In genomic region chr5:177515580-177515979, GRCh38 we compare ENCODE assay signal across 10 cellular contexts. TPM values are rescaled to one million over a fixed set of nuclear protein-coding genes. Genes with fewer than 3 reads are reported as not detected.
DNase-seq lines count a peak whose midpoint lies in the region; ATAC-seq and TF ChIP-seq lines count a peak whose summit lies in the region.
"Had no signal": no experiment of that assay in that cellular context is flagged by ENCODE, and none has a peak within 500 bp of the region (broad histone marks: within the 10 kb centered on the region; RNA-seq: fewer than 3 reads in every experiment).

No MANE protein-coding gene starts in this region.

- POLR2A ChIA-PET in activated naive CD8-positive, alpha-beta T cell treated with anti-CD3 and anti-CD28 coated beads, Interleukin-2, amount 10 ng/mL, durations not matched to agents 7 days and 5 days (lab: Charles Lee) = interaction anchor here (0.6 to 2.8 kb wide), 5 partner anchors 19 to 136 kb away, joined by 3 to 13 read pairs (median 4); partner anchors contain the start of genes PDLIM7 and TMED9

- TF ChIP-seq CTCF in lower lobe of right lung (IDR thresholded peaks at IDR 0.05) (no peak), vagina (IDR thresholded peaks at IDR 0.05) (no peak)

- peaks cover 59% of the 10 kb centered on the region for H3K4me1 Mint-ChIP-seq in stimulated activated naive CD8-positive, alpha-beta T cell treated with anti-CD3 and anti-CD28 coated beads, Interleukin-15, Interleukin-2, amounts not matched to agents 100 ng/mL and 50 ng/mL, for 24 hours (ENCODE audit: low read depth)
- peaks cover 33% of the 10 kb centered on the region for H3K4me1 Mint-ChIP-seq in activated naive CD8-positive, alpha-beta T cell treated with anti-CD3 and anti-CD28 coated beads, Interleukin-2, amount 10 ng/mL, durations not matched to agents 7 days and 5 days

- ATAC-seq in stimulated activated naive CD8-positive, alpha-beta T cell treated with anti-CD3 and anti-CD28 coated beads, Interleukin-15, Interleukin-2, amounts not matched to agents 100 U/mL and 50 U/mL, for 24 hours = no peak
- no peak for ATAC-seq in activated naive CD8-positive, alpha-beta T cell treated with anti-CD3 and anti-CD28 coated beads, Interleukin-2, amount 10 ng/mL, durations not matched to agents 7 days and 5 days (ENCODE audit: low read depth)
- ATAC-seq in lower lobe of right lung = no peak

- H3K4me3 ChIP-seq in lower lobe of right lung (peak overlapping the region; percentile 93), vagina (peak overlapping the region; percentile 81 to 95)

- TF ChIP-seq POLR2A in vagina (IDR thresholded peaks at IDR 0.05) = no peak

- no peaks in the 10 kb centered on the region for H3K9me3 Mint-ChIP-seq in stimulated activated naive CD8-positive, alpha-beta T cell treated with anti-CD3 and anti-CD28 coated beads, Interleukin-15, Interleukin-2, amounts not matched to agents 100 ng/mL and 50 ng/mL, for 24 hours
- H3K9me3 Mint-ChIP-seq in activated naive CD8-positive, alpha-beta T cell treated with anti-CD3 and anti-CD28 coated beads, Interleukin-2, amount 10 ng/mL, durations not matched to agents 7 days and 5 days = no peaks in the 10 kb centered on the region

- no peaks in the 10 kb centered on the region for H3K27me3 Mint-ChIP-seq in stimulated activated naive CD8-positive, alpha-beta T cell treated with anti-CD3 and anti-CD28 coated beads, Interleukin-15, Interleukin-2, amounts not matched to agents 100 ng/mL and 50 ng/mL, for 24 hours
- H3K27me3 Mint-ChIP-seq in activated naive CD8-positive, alpha-beta T cell treated with anti-CD3 and anti-CD28 coated beads, Interleukin-2, amount 10 ng/mL, durations not matched to agents 7 days and 5 days = no peaks in the 10 kb centered on the region

- intact Hi-C loops in lower lobe of right lung (cut with DNase I) (no loop called here), vagina (cut with DNase I) (no loop called here)

- no peak for DNase-seq in stimulated activated naive CD8-positive, alpha-beta T cell treated with anti-CD3 and anti-CD28 coated beads, Interleukin-15, Interleukin-2, amounts not matched to agents 100 U/mL and 50 U/mL, for 24 hours
- DNase-seq in activated naive CD8-positive, alpha-beta T cell treated with anti-CD3 and anti-CD28 coated beads, Interleukin-2, amount 10 ng/mL, durations not matched to agents 7 days and 5 days = no peak
- DNase-seq in lower lobe of right lung (no peak), vagina (ENCODE audit: extremely low spot score in 2 of 2) (no peak), DMS79 treated with DMSO at 0.1 percent for 48 hours (lab: John Stamatoyannopoulos, UW) (no peak), SKM-1 (lab: John Stamatoyannopoulos, UW; ENCODE audit: unreplicated experiment) (no peak), SHP77 treated with DMSO at 0.1 percent for 48 hours (lab: John Stamatoyannopoulos, UW) (no peak)
- DNase-seq: HCEC 1CT, NCI-H187 treated with DMSO at 0.1 percent for 48 hours had no signal

- H3K4me1 ChIP-seq in lower lobe of right lung (peaks cover 17% of the 10 kb centered on the region), vagina (peaks cover 13% of the 10 kb centered on the region)

- H3K27ac ChIP-seq in lower lobe of right lung (no peak overlapping the region), vagina (no peak overlapping the region)

- H3K9me3 ChIP-seq in lower lobe of right lung = no peaks in the 10 kb centered on the region
- H3K9me3 ChIP-seq in vagina = no peaks in the 10 kb centered on the region

- peak overlapping the region; percentile 96 for H3K27ac Mint-ChIP-seq in stimulated activated naive CD8-positive, alpha-beta T cell treated with anti-CD3 and anti-CD28 coated beads, Interleukin-15, Interleukin-2, amounts not matched to agents 100 ng/mL and 50 ng/mL, for 24 hours
- peak overlapping the region; percentile 64 for H3K27ac Mint-ChIP-seq in activated naive CD8-positive, alpha-beta T cell treated with anti-CD3 and anti-CD28 coated beads, Interleukin-2, amount 10 ng/mL, durations not matched to agents 7 days and 5 days

- peaks cover 74% of the 10 kb centered on the region for H3K36me3 Mint-ChIP-seq in stimulated activated naive CD8-positive, alpha-beta T cell treated with anti-CD3 and anti-CD28 coated beads, Interleukin-15, Interleukin-2, amounts not matched to agents 100 ng/mL and 50 ng/mL, for 24 hours (ENCODE audit: low read depth)
- peaks cover 44% of the 10 kb centered on the region for H3K36me3 Mint-ChIP-seq in activated naive CD8-positive, alpha-beta T cell treated with anti-CD3 and anti-CD28 coated beads, Interleukin-2, amount 10 ng/mL, durations not matched to agents 7 days and 5 days

- no peaks in the 10 kb centered on the region for H3K27me3 ChIP-seq in lower lobe of right lung (ENCODE audit: low read depth)
- no peaks in the 10 kb centered on the region for H3K27me3 ChIP-seq in vagina

- H3K4me3 Mint-ChIP-seq in stimulated activated naive CD8-positive, alpha-beta T cell treated with anti-CD3 and anti-CD28 coated beads, Interleukin-15, Interleukin-2, amounts not matched to agents 100 ng/mL and 50 ng/mL, for 24 hours = peak overlapping the region; percentile 98
- peak overlapping the region; percentile 99 for H3K4me3 Mint-ChIP-seq in activated naive CD8-positive, alpha-beta T cell treated with anti-CD3 and anti-CD28 coated beads, Interleukin-2, amount 10 ng/mL, durations not matched to agents 7 days and 5 days

- H3K36me3 ChIP-seq in lower lobe of right lung (peaks cover 69% of the 10 kb centered on the region), vagina (peaks cover 0 to 58% of the 10 kb centered on the region in 2 donors)

RNA-seq across cellular contexts. Expression of gene DDX41, which starts 1.2 kb away (rescaled TPM):
- 100 to 1,000 TPM; 132 to 135 TPM for total RNA-seq in activated naive CD8-positive, alpha-beta T cell treated with anti-CD3 and anti-CD28 coated beads, Interleukin-2, amount 10 ng/mL, durations not matched to agents 7 days and 5 days
- 69.4 TPM for total RNA-seq in lower lobe of right lung
- 125 TPM for total RNA-seq in vagina

RNA-seq across cellular contexts. Expression of gene DOK3, which starts 6.0 kb away (rescaled TPM):
- total RNA-seq in activated naive CD8-positive, alpha-beta T cell treated with anti-CD3 and anti-CD28 coated beads, Interleukin-2, amount 10 ng/mL, durations not matched to agents 7 days and 5 days = 1 to 10 TPM; 3.7 to 6.0 TPM
- total RNA-seq in lower lobe of right lung (76.5 TPM), vagina (12.0 TPM)

RNA-seq across cellular contexts. Expression of gene PDLIM7, which starts 18.2 kb away (rescaled TPM):
- total RNA-seq in activated naive CD8-positive, alpha-beta T cell treated with anti-CD3 and anti-CD28 coated beads, Interleukin-2, amount 10 ng/mL, durations not matched to agents 7 days and 5 days = 10 to 100 TPM; 51.6 to 60.6 TPM
- 47.1 TPM for total RNA-seq in lower lobe of right lung
- total RNA-seq in vagina = 118 TPM

RNA-seq across cellular contexts. Expression of gene FAM193B, which starts 38.8 kb away (rescaled TPM):
- 100 to 1,000 TPM; 142 to 153 TPM for total RNA-seq in activated naive CD8-positive, alpha-beta T cell treated with anti-CD3 and anti-CD28 coated beads, Interleukin-2, amount 10 ng/mL, durations not matched to agents 7 days and 5 days
- total RNA-seq in lower lobe of right lung = 89.1 TPM
- total RNA-seq in vagina = 72.4 TPM

RNA-seq across cellular contexts. Expression of gene DBN1, which starts 42.1 kb away (rescaled TPM):
- 10 to 100 TPM; 82.5 to 87.0 TPM for total RNA-seq in activated naive CD8-positive, alpha-beta T cell treated with anti-CD3 and anti-CD28 coated beads, Interleukin-2, amount 10 ng/mL, durations not matched to agents 7 days and 5 days
- 23.1 TPM for total RNA-seq in lower lobe of right lung
- 69.0 TPM for total RNA-seq in vagina
